ENCODE assay signal across 10 cellular contexts in genomic region chr9:98108540-98109031, GRCh38. TPM values are rescaled to one million over a fixed set of nuclear protein-coding genes. Genes with fewer than 3 reads are reported as not detected.
DNase-seq lines count a peak whose midpoint lies in the region; ATAC-seq, FAIRE-seq and TF ChIP-seq lines count a peak whose summit lies in the region.
"Had no signal": no experiment of that assay in that cellular context is flagged by ENCODE, and none has a peak within 500 bp of the region (broad histone marks: within the 10 kb centered on the region; RNA-seq: fewer than 3 reads in every experiment).

No MANE protein-coding gene starts in this region.

- H3K36me3 Mint-ChIP-seq in CD4-positive, CD25-positive, alpha-beta regulatory T cell: peaks cover 61% of the 10 kb centered on the region

- intact Hi-C loops in GM12878 (cut with micrococcal nuclease; ENCODE audit: unreplicated experiment): no loop called here

- CTCF ChIA-PET in GM12878 (lab: Yijun Ruan, JAX): interaction anchor here (2.6 to 4.4 kb wide), 4 partner anchors 10 to 148 kb away, joined by 12 to 30 read pairs (median 20); partner anchors contain the start of genes TBC1D2 and TRIM14

- peak overlapping the region; percentile 63; the same call in 1 of the 2 replicates for H2AFZ ChIP-seq in GM12878 (ENCODE audit: control insufficient read depth, low read depth, low read length)

- peak overlapping the region; percentile 66 for H3K4me2 ChIP-seq in GM12878 (ENCODE audit: control insufficient read depth, insufficient read depth)

- WGBS in GM12878 (ENCODE audit: insufficient coverage, insufficient replicate concordance, low lambda C conversion rate, missing lambda C conversion rate): 8% methylated on average over 5 of the region's 5 CpGs

- no peaks in the 10 kb centered on the region for H3K9me3 ChIP-seq in CD4-positive, CD25-positive, alpha-beta regulatory T cell (ENCODE audit: control insufficient read depth in 2 of 2, low read length in 2 of 2)
- no peaks in the 10 kb centered on the region; the same call in 2 of the 3 replicates for H3K9me3 ChIP-seq in GM12878 (replicated peaks; ENCODE audit: control insufficient read depth, insufficient read depth, low read length)
- H3K9me3 ChIP-seq: thoracic aorta had no signal

- H3K79me2 ChIP-seq in GM12878 (ENCODE audit: control insufficient read depth, insufficient read depth, low read length): peaks cover 35% of the 10 kb centered on the region

- H3K4me3 ChIP-seq in CD4-positive, CD25-positive, alpha-beta regulatory T cell (ENCODE audit: low read depth, low read length): peak overlapping the region; percentile 46
- H3K4me3 ChIP-seq in GM12878: peak overlapping the region; percentile 19; the same call in 1 of the 2 replicates
- H3K4me3 ChIP-seq: thoracic aorta had no signal

- POLR2A ChIA-PET in GM12878 (lab: Charles Lee): interaction anchor here (0.6 to 3.5 kb wide), 11 partner anchors 10 to 463 kb away, joined by 3 to 19 read pairs (median 4); partner anchors contain the start of gene TRIM14

- peak; percentile 71 for FAIRE-seq in GM12878 (lab: Jason Lieb, UNC)
- no peak for FAIRE-seq in RCC 7860 (lab: Jason Lieb, UNC)
- FAIRE-seq: islet of Langerhans had no signal

- no peaks in the 10 kb centered on the region for H3K27me3 Mint-ChIP-seq in CD4-positive, CD25-positive, alpha-beta regulatory T cell

- H3K27ac Mint-ChIP-seq in CD4-positive, CD25-positive, alpha-beta regulatory T cell: peak overlapping the region; percentile 93 to 97 (median 96)

- H3K4me3 Mint-ChIP-seq in CD4-positive, CD25-positive, alpha-beta regulatory T cell: peak overlapping the region; percentile 74 to 82 (median 78)

- ATAC-seq in CD4-positive, CD25-positive, alpha-beta regulatory T cell (ENCODE audit: low read depth in 2 of 2): peak; percentile 84 to 88
- ATAC-seq in GM19395 (IDR thresholded peaks at IDR 0.05; ENCODE audit: unreplicated experiment) (peak; percentile 82), HG03432 (IDR thresholded peaks at IDR 0.05; ENCODE audit: unreplicated experiment) (peak; percentile 82), GM12878 (peak; percentile 81)

- H3K4me1 ChIP-seq in CD4-positive, CD25-positive, alpha-beta regulatory T cell (ENCODE audit: control insufficient read depth, insufficient read depth, low read length, poor library complexity, severe bottlenecking): peaks cover 86% of the 10 kb centered on the region
- peaks cover 62% of the 10 kb centered on the region for H3K4me1 ChIP-seq in GM12878 (ENCODE audit: control insufficient read depth, insufficient read depth, low read length)

- SMC1A ChIA-PET in GM12878 (lab: Charles Lee; ENCODE audit: uncharacterized antibody, unreplicated experiment): interaction anchor here (0.6 to 6.6 kb wide), 10 partner anchors 9 to 122 kb away, joined by 3 to 72 read pairs (median 4); partner anchors contain the start of gene TRIM14

- H4K20me1 ChIP-seq in GM12878 (ENCODE audit: control insufficient read depth, insufficient read depth): no peaks in the 10 kb centered on the region

- H3K4me1 Mint-ChIP-seq in CD4-positive, CD25-positive, alpha-beta regulatory T cell: peaks cover 31 to 95% (median 61%) of the 10 kb centered on the region in 4 donors

- peak overlapping the region; percentile 61 for H3K9ac ChIP-seq in GM12878 (ENCODE audit: control insufficient read depth, insufficient read depth, low read length)

- H3K36me3 ChIP-seq in CD4-positive, CD25-positive, alpha-beta regulatory T cell (ENCODE audit: control insufficient read depth, insufficient read depth, low read length): peaks cover 32% of the 10 kb centered on the region
- peaks cover 2 to 9% of the 10 kb centered on the region in 2 experiments; a peak in 2 of 4 replicates for H3K36me3 ChIP-seq in GM12878 (ENCODE audit: control insufficient read depth in 2 of 2, insufficient read depth in 2 of 2, low read length in 1 of 2)
- H3K36me3 ChIP-seq: thoracic aorta had no signal

- no peaks in the 10 kb centered on the region for H3K27me3 ChIP-seq in CD4-positive, CD25-positive, alpha-beta regulatory T cell (ENCODE audit: control insufficient read depth, insufficient read depth, low read length)
- no peaks in the 10 kb centered on the region for H3K27me3 ChIP-seq in GM12878 (replicated peaks in 1 of 2; ENCODE audit: control insufficient read depth in 2 of 2, insufficient read depth in 2 of 2, low read length in 1 of 2)

- no TSS peak for BruUV-seq in GM12878 (replicated peaks; lab: Mats Ljungman, UMichigan)

- RAD21 ChIA-PET in GM12878 (lab: Charles Lee; ENCODE audit: unreplicated experiment): interaction anchor here (0.7 to 3.0 kb wide), 9 partner anchors 8 to 187 kb away, joined by 3 to 25 read pairs (median 3); partner anchors contain the start of genes NANS and TRIM14

- no peak for TF ChIP-seq POLR2A in GM12878 (IDR thresholded peaks at IDR 0.05; ENCODE audit: low read depth, low read length)

- TF ChIP-seq EP300 in GM12878 (IDR thresholded peaks at IDR 0.05; ENCODE audit: borderline replicate concordance in 1 of 2, control insufficient read depth in 1 of 2, low read depth in 2 of 2, low read length in 2 of 2): peak in 1 of 2 experiments; percentile 23; a peak in 1 of 4 replicates

- in situ Hi-C loops in GM12878 (cut with MboI): no loop called here
- in situ Hi-C loops in GM13976 (cut with MboI; ENCODE audit: low sequenced_read_pairs, unreplicated experiment): no loop called here

- peak overlapping the region; percentile 80 for H3K27ac ChIP-seq in CD4-positive, CD25-positive, alpha-beta regulatory T cell (ENCODE audit: insufficient read depth, low read length, poor library complexity, severe bottlenecking)
- peak overlapping the region; percentile 91 for H3K27ac ChIP-seq in GM12878 (ENCODE audit: control insufficient read depth, insufficient read depth)

- H3K9me3 Mint-ChIP-seq in CD4-positive, CD25-positive, alpha-beta regulatory T cell: peaks cover 0 to 2% (median 0%) of the 10 kb centered on the region in 7 donors

- no peak for TF ChIP-seq CTCF in GM12878 (IDR thresholded peaks at IDR 0.05 in 2 of 3, conservative IDR thresholded peaks at IDR 0.05 in 1 of 3; ENCODE audit: control insufficient read depth in 2 of 3, extremely low read depth in 1 of 3, insufficient read depth in 1 of 3, low read depth in 3 of 3, low read length in 3 of 3)
- no peak for TF ChIP-seq CTCF in GM13976 (IDR thresholded peaks at IDR 0.05; ENCODE audit: borderline replicate concordance, control extremely low read depth, extremely low read depth, insufficient read depth, missing control alignments)

- peak in 2 of 3 donors; percentile 57 to 83 for DNase-seq in CD4-positive, CD25-positive, alpha-beta regulatory T cell
- DNase-seq in GM12878 (ENCODE audit: low read depth, low spot score) (peak; percentile 80), RCC 7860 (ENCODE audit: low spot score) (no peak), NCI-H69 (lab: John Stamatoyannopoulos, UW) (no peak), GM13976 (ENCODE audit: low spot score) (no peak), D341Med (ENCODE audit: low spot score) (no peak)

- TF ChIP-seq RAD21 in GM12878 (IDR thresholded peaks at IDR 0.05; ENCODE audit: insufficient read depth, low read depth, low read length): no peak

TF ChIP-seq in GM12878, 131 proteins besides CTCF, POLR2A, EP300 and RAD21 (continues in another document):
- TF ChIP-seq BCL11A (IDR thresholded peaks at IDR 0.05; ENCODE audit: low read depth, low read length) (0 out of 2 replicates have a peak, but pooled peaks have one; percentile 7), BRCA1 (IDR thresholded peaks at IDR 0.05; ENCODE audit: low read depth, low read length) (no peak)

RNA-seq across cellular contexts. Expression of gene TRIM14, which starts 10.4 kb away (rescaled TPM):
- 120 TPM for total RNA-seq in CD4-positive, CD25-positive, alpha-beta regulatory T cell
- polyA plus RNA-seq in CD4-positive, CD25-positive, alpha-beta regulatory T cell: 10 to 100 TPM; 65.2 to 94.0 (median 73.7) TPM
- 36.1 and 40.9 TPM in 2 replicates for total RNA-seq in GM12878 (2013; cell fraction: nucleolus; rRNA removed)
- total RNA-seq in GM12878 (2014; rRNA removed) (25.1 and 25.2 TPM in 2 replicates), GM12878 (2014; rRNA removed; fragmentation: Illumina TruSeq; extraction: Trizol) (20.3 and 21.2 TPM in 2 replicates), GM12878 (2021) (53.3 and 54.4 TPM in 2 replicates)
- polyA plus RNA-seq in GM12878 (2011; ENCODE audit: low read depth): 15.8 TPM
- polyA plus RNA-seq in GM12878 (2011; rRNA removed) (25.9 and 32.7 TPM in 2 replicates), GM12878 (2014; fragmentation: Illumina TruSeq; extraction: Trizol) (42.4 and 42.6 TPM in 2 replicates), GM12878 (2014; fragmentation: Nextera tagmentation; extraction: Ambion mirVana) (10 to 100 TPM in 1 of 2 experiments, 1 to 10 TPM in 1; 8.6 to 10.2 TPM), GM12878 (2014; rRNA removed) (39.6 and 39.7 TPM in 2 replicates), GM12878 (2016; fragmentation: Nextera tagmentation; extraction: Ambion mirVana) (10 to 100 TPM; 38.7 to 41.2 TPM)
- polyA plus RNA-seq in GM12878 (2011; cell fraction: cytosol; rRNA removed): 31.9 and 34.9 TPM in 2 replicates
- polyA plus RNA-seq in GM12878 (2011; cell fraction: nucleus; rRNA removed): 37.5 and 42.1 TPM in 2 replicates
- polyA plus RNA-seq in GM12878 (2012): 20.1 and 25.2 TPM in 2 replicates
- polyA minus RNA-seq in GM12878 (2011; rRNA and poly(A)+ RNA removed): 19.4 and 22.8 TPM in 2 replicates
- 12.7 and 13.5 TPM in 2 replicates for polyA minus RNA-seq in GM12878 (2011; cell fraction: cytosol; rRNA and poly(A)+ RNA removed)
- polyA minus RNA-seq in GM12878 (2011; cell fraction: nucleus; rRNA and poly(A)+ RNA removed): 9.3 and 16.3 TPM in 2 replicates

RNA-seq across cellular contexts. Expression of gene NANS, which starts 52.1 kb away (rescaled TPM):
- total RNA-seq in CD4-positive, CD25-positive, alpha-beta regulatory T cell: 51.4 TPM
- polyA plus RNA-seq in CD4-positive, CD25-positive, alpha-beta regulatory T cell: 10 to 100 TPM; 34.4 to 44.7 (median 36.4) TPM
- total RNA-seq in GM12878 (2013; cell fraction: nucleolus; rRNA removed): 28.4 and 33.0 TPM in 2 replicates
- total RNA-seq in GM12878 (2014; rRNA removed) (64.8 and 68.3 TPM in 2 replicates), GM12878 (2014; rRNA removed; fragmentation: Illumina TruSeq; extraction: Trizol) (52.3 and 55.5 TPM in 2 replicates), GM12878 (2021) (47.8 and 49.1 TPM in 2 replicates)
- 55.9 TPM for polyA plus RNA-seq in GM12878 (2011; ENCODE audit: low read depth)
- polyA plus RNA-seq in GM12878 (2011; rRNA removed) (37.9 and 44.6 TPM in 2 replicates), GM12878 (2014; fragmentation: Illumina TruSeq; extraction: Trizol) (47.8 and 48.8 TPM in 2 replicates), GM12878 (2014; fragmentation: Nextera tagmentation; extraction: Ambion mirVana) (10 to 100 TPM; 21.0 to 26.1 TPM), GM12878 (2014; rRNA removed) (55.6 and 56.5 TPM in 2 replicates), GM12878 (2016; fragmentation: Nextera tagmentation; extraction: Ambion mirVana) (100 to 1,000 TPM; 109 to 126 TPM)
- 51.9 and 54.2 TPM in 2 replicates for polyA plus RNA-seq in GM12878 (2011; cell fraction: cytosol; rRNA removed)
- polyA plus RNA-seq in GM12878 (2011; cell fraction: nucleus; rRNA removed): 23.3 and 29.3 TPM in 2 replicates
- polyA plus RNA-seq in GM12878 (2012): 56.9 and 74.3 TPM in 2 replicates
- 31.5 and 44.8 TPM in 2 replicates for polyA minus RNA-seq in GM12878 (2011; rRNA and poly(A)+ RNA removed)
- polyA minus RNA-seq in GM12878 (2011; cell fraction: cytosol; rRNA and poly(A)+ RNA removed): 9.8 and 10.0 TPM in 2 replicates
- 10.2 and 27.1 TPM in 2 replicates for polyA minus RNA-seq in GM12878 (2011; cell fraction: nucleus; rRNA and poly(A)+ RNA removed)

Comparison
In these comparisons a context has a peak if more than half of its experiments do, and no peak if none do; other contexts are left out.
1. DNase-seq: peak in CD4-positive, CD25-positive, alpha-beta regulatory T cell (2 of 3) and GM12878 (single experiment); none in RCC 7860 (single experiment), NCI-H69 (single experiment), GM13976 (single experiment) and D341Med (single experiment).
2. Peak in every context shown above with its lines, with median percentiles within 50 percentile points of each other: ATAC-seq.